ENCODE assay signal across 9 cellular contexts in the genomic region with DNA sequence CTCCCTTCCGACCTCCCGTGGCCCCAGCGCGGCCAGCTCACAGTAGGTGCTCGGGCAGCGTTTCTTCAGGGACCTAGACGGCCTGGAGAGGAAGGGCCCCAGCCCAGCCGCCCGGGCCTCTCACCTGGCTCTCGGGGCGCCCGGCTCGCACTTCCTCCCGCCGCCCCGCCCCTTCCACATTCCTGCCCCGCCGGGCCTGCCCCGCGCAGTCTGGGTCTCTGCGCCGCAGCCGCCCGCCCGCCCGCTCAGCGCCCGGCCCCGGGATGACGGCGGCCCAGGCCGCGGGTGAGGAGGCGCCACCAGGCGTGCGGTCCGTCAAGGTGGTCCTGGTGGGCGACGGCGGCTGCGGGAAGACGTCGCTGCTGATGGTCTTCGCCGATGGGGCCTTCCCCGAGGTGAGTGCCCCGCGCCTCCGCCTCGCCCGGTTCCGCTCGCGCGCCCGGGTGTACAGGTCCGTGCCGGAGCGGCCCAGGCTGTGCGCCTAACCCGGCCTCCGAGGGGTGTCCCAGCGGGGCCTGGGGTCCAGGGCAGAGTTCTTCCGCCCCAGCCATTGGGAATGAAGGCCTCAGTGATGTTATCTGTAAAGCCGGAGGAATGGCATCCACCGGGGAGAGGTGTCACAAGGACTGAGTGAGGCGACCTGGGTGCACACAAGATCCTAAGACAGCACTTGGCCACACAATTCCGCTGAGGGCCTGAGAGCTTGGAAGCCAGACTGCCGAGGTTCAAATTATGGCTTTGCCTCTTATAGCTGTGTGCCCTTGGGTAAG. TPM values are rescaled to one million over a fixed set of nuclear protein-coding genes. Genes with fewer than 3 reads are reported as not detected.
DNase-seq lines count a peak whose midpoint lies in the region; ATAC-seq and TF ChIP-seq lines count a peak whose summit lies in the region.
"Had no signal": no experiment of that assay in that cellular context is flagged by ENCODE, and none has a peak within 500 bp of the region (broad histone marks: within the 10 kb centered on the region; RNA-seq: fewer than 3 reads in every experiment).

A gene with protein sequence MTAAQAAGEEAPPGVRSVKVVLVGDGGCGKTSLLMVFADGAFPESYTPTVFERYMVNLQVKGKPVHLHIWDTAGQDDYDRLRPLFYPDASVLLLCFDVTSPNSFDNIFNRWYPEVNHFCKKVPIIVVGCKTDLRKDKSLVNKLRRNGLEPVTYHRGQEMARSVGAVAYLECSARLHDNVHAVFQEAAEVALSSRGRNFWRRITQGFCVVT (plus strand): TSS at position 208 of the 770 bp plus-strand sequence. CDS start 56 bp downstream, at position 264.

- TF ChIP-seq CTCF in DOHH2 (IDR thresholded peaks at IDR 0.05; ENCODE audit: low read depth, low read length, poor library complexity, severe bottlenecking) (no peak), lung (IDR thresholded peaks at IDR 0.05; ENCODE audit: control extremely low read depth, extremely low read depth) (no peak), thyroid gland (IDR thresholded peaks at IDR 0.05) (no peak)

- peak in 1 of 3 donors; percentile 14 for DNase-seq in T-helper 17 cell
- peak; percentile 48 for DNase-seq in dermis blood vessel endothelial cell
- peak; percentile 49 for DNase-seq in lung (ENCODE audit: low spot score)
- DNase-seq in thyroid gland = peak; percentile 80 to 81
- DNase-seq in NCI-H1105 treated with DMSO at 0.1 percent for 48 hours (lab: John Stamatoyannopoulos, UW) = no peak
- DNase-seq in SW 1271 (lab: John Stamatoyannopoulos, UW) = no peak

- H3K27me3 Mint-ChIP-seq in T-helper 17 cell = peaks cover 18% of the 10 kb centered on the region

- no peaks in the 10 kb centered on the region for H3K36me3 Mint-ChIP-seq in T-helper 17 cell (ENCODE audit: low read depth)

- 7 to 15% methylated on average over 43 to 69 of the region's 69 CpGs for WGBS in lung, 2 donors
- WGBS in thyroid gland, 2 donors = 3 to 6% methylated on average over 15 to 24 of the region's 69 CpGs

- intact Hi-C loops in thyroid gland (cut with DNase I) = no loop called here

- H4K20me1 ChIP-seq in DOHH2 (ENCODE audit: control insufficient read depth, insufficient read depth, low read depth, low read length) = no peaks in the 10 kb centered on the region

- H3K4me3 Mint-ChIP-seq in T-helper 17 cell = peak within 1 kb of the TSS; percentile 75

- no peaks in the 10 kb centered on the region for H3F3A ChIP-seq in DOHH2 (ENCODE audit: control insufficient read depth, insufficient read depth)

- H3K4me1 Mint-ChIP-seq in T-helper 17 cell = peaks cover 9% of the 10 kb centered on the region

- H3K27ac ChIP-seq in DOHH2 (ENCODE audit: low read depth, low read length) (no peak within 1 kb of the TSS), lung (ENCODE audit: low read depth in 1 of 2, low read length in 1 of 2) (peak within 1 kb of the TSS; percentile 37 to 86), thyroid gland (peak within 1 kb of the TSS; percentile 44 to 89 (median 62))
- H3K27ac ChIP-seq: neutrophil had no signal

- ATAC-seq in T-helper 17 cell (peak; percentile 71), lung (ENCODE audit: insufficient read depth, low FRiP score) (peak; percentile 79), HG03521 (IDR thresholded peaks at IDR 0.05; ENCODE audit: unreplicated experiment) (no peak)

- H3K4me1 ChIP-seq in DOHH2 (ENCODE audit: control insufficient read depth, low read length) (peaks cover 8% of the 10 kb centered on the region), lung (ENCODE audit: control insufficient read depth in 2 of 2, insufficient read depth in 2 of 2, low read length in 2 of 2) (peaks cover 0 to 7% of the 10 kb centered on the region in 2 donors), thyroid gland (peaks cover 17 to 25% of the 10 kb centered on the region in 2 donors)

- H3K9me2 ChIP-seq in DOHH2 (replicated peaks; ENCODE audit: control insufficient read depth, low read length) = no peaks in the 10 kb centered on the region

- H3K4me2 ChIP-seq in DOHH2 (ENCODE audit: low read length) = peak within 1 kb of the TSS; percentile 52

- peak within 1 kb of the TSS; percentile 25; the same call in 1 of the 2 replicates for H3K4me3 ChIP-seq in DOHH2 (ENCODE audit: low read length)
- H3K4me3 ChIP-seq in lung = peak within 1 kb of the TSS; percentile 59
- peak within 1 kb of the TSS; percentile 16 to 73 (median 63) for H3K4me3 ChIP-seq in thyroid gland (replicated peaks in 1 of 3)

- H3K9me3 ChIP-seq in DOHH2 (ENCODE audit: control insufficient read depth, insufficient read depth, low read length) = no peaks in the 10 kb centered on the region
- H3K9me3 ChIP-seq in T-helper 17 cell (ENCODE audit: control insufficient read depth, low read length, poor library complexity, severe bottlenecking) = no peaks in the 10 kb centered on the region
- no peaks in the 10 kb centered on the region for H3K9me3 ChIP-seq in lung (ENCODE audit: control insufficient read depth in 2 of 2, insufficient read depth in 1 of 2, low read length in 1 of 2)
- no peaks in the 10 kb centered on the region for H3K9me3 ChIP-seq in thyroid gland
- H3K9me3 ChIP-seq: neutrophil had no signal

- peak in 1 of 2 donors; percentile 67 for TF ChIP-seq POLR2A in thyroid gland (IDR thresholded peaks at IDR 0.05)

- H3K27ac Mint-ChIP-seq in T-helper 17 cell = peak within 1 kb of the TSS; percentile 32

- H3K79me2 ChIP-seq in DOHH2 (ENCODE audit: control insufficient read depth, low read length) = no peaks in the 10 kb centered on the region

- H3K27me3 ChIP-seq in DOHH2 (ENCODE audit: control insufficient read depth, low read length) = peaks cover 47% of the 10 kb centered on the region
- H3K27me3 ChIP-seq in lung (ENCODE audit: control insufficient read depth, insufficient read depth) = no peaks in the 10 kb centered on the region
- H3K27me3 ChIP-seq in thyroid gland = no peaks in the 10 kb centered on the region

- H3K36me3 ChIP-seq in DOHH2 (ENCODE audit: control insufficient read depth, low read length) = no peaks in the 10 kb centered on the region
- H3K36me3 ChIP-seq in lung (ENCODE audit: control insufficient read depth in 2 of 2, insufficient read depth in 2 of 2, low read length in 2 of 2) = no peaks in the 10 kb centered on the region
- no peaks in the 10 kb centered on the region for H3K36me3 ChIP-seq in thyroid gland
- H3K36me3 ChIP-seq: neutrophil had no signal

RNA-seq across cellular contexts. Expression of the gene that starts here (rescaled TPM):
- not detected for total RNA-seq in T-helper 17 cell
- 15.4 and 24.5 TPM in 2 replicates for total RNA-seq in dermis blood vessel endothelial cell
- total RNA-seq in lung = 10 to 100 TPM in 1 of 2 donors, 1 to 10 TPM in 1; 7.3 to 17.5 TPM
- 10 to 100 TPM; 15.4 to 39.3 TPM for polyA plus RNA-seq in lung
- 10 to 100 TPM; 27.8 to 85.2 (median 56.8) TPM for total RNA-seq in thyroid gland

Comparison
In these comparisons a context has a peak if more than half of its experiments do, and no peak if none do; other contexts are left out.
1. RNA of the gene that starts here (total RNA-seq): 27.8 to 85.2 TPM in thyroid gland, 15.4 to 24.5 TPM in dermis blood vessel endothelial cell and 7.3 to 17.5 TPM in lung; not detected in T-helper 17 cell; every median in the first group is over 4 times any median in the second.
2. Peak in ATAC-seq in T-helper 17 cell; RNA of the gene not detected or under 1 TPM.
3. DNase-seq: peak in dermis blood vessel endothelial cell (single experiment), lung (single experiment) and thyroid gland (2 of 2); none in NCI-H1105 treated with DMSO at 0.1 percent for 48 hours (single experiment) and SW 1271 (0 of 2).
4. Peak in every context shown above with its lines, with median percentiles within 50 percentile points of each other: H3K4me3 ChIP-seq.